14 cellular contexts compared by ENCODE assay signal in the genomic region with DNA sequence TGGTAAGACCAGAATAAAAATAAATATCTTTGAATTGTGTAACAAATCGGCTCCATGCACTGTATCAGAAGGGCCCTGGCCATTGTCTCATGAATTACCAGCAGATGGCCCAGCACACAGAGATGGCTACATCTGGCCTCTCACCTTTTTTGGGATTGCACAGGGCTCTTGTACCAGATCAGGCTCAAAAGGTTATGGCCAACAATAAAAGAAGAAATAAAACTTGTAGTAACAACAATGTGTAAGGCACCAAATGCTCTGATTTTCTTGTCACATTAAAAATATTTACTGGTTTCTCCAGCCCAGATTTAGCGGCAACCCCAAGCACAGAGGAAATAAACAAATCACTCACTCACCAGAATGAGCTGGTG.
"Had no signal": no experiment of that assay in that cellular context is flagged by ENCODE, and none has a peak within 500 bp of the region (broad histone marks: within the 10 kb centered on the region; RNA-seq: fewer than 3 reads in every experiment).

No MANE protein-coding gene starts in this region.

- H3K27ac ChIP-seq: neutrophil, parathyroid adenoma had no signal

- ATAC-seq: activated CD8-positive, alpha-beta T cell treated with anti-CD3 and anti-CD28 coated beads for 36 hours; activated naive CD4-positive, alpha-beta T cell treated with anti-CD3 and anti-CD28 coated beads, Interleukin-2, amount 50 U/mL, for 72 hours; activated T-cell treated with anti-CD3 and anti-CD28 coated beads, Interleukin-2, amount 50 U/mL, for 4 hours; left lobe of liver; T-cell had no signal

- H3K27ac Mint-ChIP-seq: activated CD8-positive, alpha-beta T cell treated with anti-CD3 and anti-CD28 coated beads for 36 hours; activated naive CD4-positive, alpha-beta T cell treated with anti-CD3 and anti-CD28 coated beads, Interleukin-2, amount 50 U/mL, for 72 hours; naive B cell; T-cell had no signal

- H3K27me3 Mint-ChIP-seq: activated CD8-positive, alpha-beta T cell treated with anti-CD3 and anti-CD28 coated beads for 36 hours; naive B cell had no signal

- H3K36me3 Mint-ChIP-seq: activated naive CD4-positive, alpha-beta T cell treated with anti-CD3 and anti-CD28 coated beads, Interleukin-2, amount 50 U/mL, for 72 hours; T-cell had no signal

- H3K9me3 ChIP-seq: neutrophil had no signal

- DNase-seq: activated CD4-positive, alpha-beta T cell treated with anti-CD3 and anti-CD28 coated beads for 4 hours; activated CD8-positive, alpha-beta T cell treated with anti-CD3 and anti-CD28 coated beads for 36 hours; activated effector memory CD4-positive, alpha-beta T cell treated with anti-CD3 and anti-CD28 coated beads, Interleukin-2, amount 50 U/mL, for 16 hours; activated T-cell treated with anti-CD3 and anti-CD28 coated beads, Interleukin-2, amount 50 U/mL, for 4 hours; dermis blood vessel endothelial cell; naive B cell; stimulated activated CD4-positive, alpha-beta T cell treated with anti-CD3 and anti-CD28 coated beads, Interleukin-12 subunit alpha, Interleukin-12 subunit beta, amount 100 ng/mL, for 4 hours; stimulated activated CD4-positive, alpha-beta T cell treated with anti-CD3 and anti-CD28 coated beads, Interleukin-2, amount 100 ng/mL, for 24 hours; T-cell; T1000 had no signal

- H3K9me3 Mint-ChIP-seq: activated CD8-positive, alpha-beta T cell treated with anti-CD3 and anti-CD28 coated beads for 36 hours; activated naive CD4-positive, alpha-beta T cell treated with anti-CD3 and anti-CD28 coated beads, Interleukin-2, amount 50 U/mL, for 72 hours; activated T-cell treated with anti-CD3 and anti-CD28 coated beads, Interleukin-2, amount 50 U/mL, for 4 hours; naive B cell; T-cell had no signal

- H3K4me3 Mint-ChIP-seq: activated CD8-positive, alpha-beta T cell treated with anti-CD3 and anti-CD28 coated beads for 36 hours; activated T-cell treated with anti-CD3 and anti-CD28 coated beads, Interleukin-2, amount 50 U/mL, for 4 hours; naive B cell; T-cell had no signal
